In the genomic region with DNA sequence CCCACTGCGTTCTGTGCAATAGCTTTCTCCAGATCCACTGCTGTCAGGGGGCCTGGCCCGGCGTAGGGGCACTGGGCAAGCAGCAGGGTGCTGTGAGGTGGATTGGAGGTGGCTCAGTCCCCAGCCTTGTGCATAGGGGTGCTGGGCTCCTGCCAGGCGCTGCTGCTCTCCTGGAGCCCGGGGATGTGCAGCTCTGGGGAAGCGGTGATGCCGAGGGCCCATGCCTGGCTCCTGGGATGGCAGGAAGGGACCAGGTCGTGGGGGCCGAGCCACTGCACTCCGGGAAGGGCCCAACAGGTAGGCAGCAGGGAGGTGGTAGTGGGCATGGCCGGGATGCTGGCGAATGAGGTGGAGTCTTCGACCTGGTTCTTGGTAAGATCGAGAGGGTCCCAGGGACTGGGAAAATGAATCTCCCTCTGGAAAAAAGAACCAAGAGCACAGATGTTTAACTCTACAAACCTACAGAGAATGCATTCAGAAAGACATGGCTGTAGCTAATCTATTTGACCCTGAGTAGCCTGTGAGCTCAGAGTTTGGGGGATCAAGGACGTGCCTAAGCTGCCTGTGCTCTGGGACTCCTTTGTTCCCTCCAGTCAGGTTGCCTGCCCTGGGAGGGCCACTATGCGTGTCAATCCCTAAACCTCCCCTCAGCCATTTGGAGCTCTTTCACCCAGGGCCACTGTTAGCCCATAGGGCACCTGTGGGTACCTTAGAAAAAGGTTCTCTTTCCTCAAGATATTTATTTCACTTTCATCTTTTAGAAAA, we compare ENCODE assay signal across 23 cellular contexts. TPM values are rescaled to one million over a fixed set of nuclear protein-coding genes. Genes with fewer than 3 reads are reported as not detected.
DNase-seq lines count a peak whose midpoint lies in the region; ATAC-seq and TF ChIP-seq lines count a peak whose summit lies in the region.
"Had no signal": no experiment of that assay in that cellular context is flagged by ENCODE, and none has a peak within 500 bp of the region (broad histone marks: within the 10 kb centered on the region; RNA-seq: fewer than 3 reads in every experiment).

No MANE protein-coding gene starts in this region.

- H2AK5ac ChIP-seq in neuronal stem cell (ENCODE audit: low read depth, low read length), result peak overlapping the region; percentile 72

- ATAC-seq in stimulated activated naive CD8-positive, alpha-beta T cell treated with anti-CD3 and anti-CD28 coated beads, Interleukin-15, amount 100 ng/mL, for 72 hours, result peak; percentile 21
- no peak for ATAC-seq in stimulated activated naive CD8-positive, alpha-beta T cell treated with anti-CD3 and anti-CD28 coated beads, Interleukin-15, Interleukin-2, amounts not matched to agents 100 U/mL and 50 U/mL, for 24 hours
- peak; percentile 46 for ATAC-seq in GM23338
- 0 out of 2 replicates have a peak, but pooled peaks have one; percentile 30 for ATAC-seq in WTC11
- ATAC-seq in HG02759 (IDR thresholded peaks at IDR 0.05; ENCODE audit: unreplicated experiment), result no peak
- ATAC-seq: CD8-positive, alpha-beta T cell; GM12878; HCT116 had no signal

- CTCF ChIA-PET in WTC11 (lab: Charles Lee), result interaction anchor here (1.2 to 2.4 kb wide), 3 partner anchors 41 to 74 kb away, joined by 3 to 13 read pairs (median 4); partner anchors contain the start of gene RNF43

- H3K27ac Mint-ChIP-seq in stimulated activated naive CD8-positive, alpha-beta T cell treated with anti-CD3 and anti-CD28 coated beads, Interleukin-15, amount 100 ng/mL, for 72 hours, result peak overlapping the region in 1 of 2 donors; percentile 92
- no peak overlapping the region for H3K27ac Mint-ChIP-seq in GM23338
- H3K27ac Mint-ChIP-seq in WTC11, result no peak overlapping the region
- H3K27ac Mint-ChIP-seq: B cell; CD8-positive, alpha-beta T cell; H9 had no signal

- H3K27me3 ChIP-seq in GM23338 (ENCODE audit: insufficient read depth) (no peaks in the 10 kb centered on the region), neuronal stem cell (ENCODE audit: control insufficient read depth in 3 of 3, insufficient read depth in 3 of 3, low read depth in 1 of 3, low read length in 3 of 3) (no peaks in the 10 kb centered on the region)
- H3K27me3 ChIP-seq: BLaER1 had no signal

- no peaks in the 10 kb centered on the region for H3K79me2 ChIP-seq in GM23338 (replicated peaks; ENCODE audit: insufficient read depth)

- no peaks in the 10 kb centered on the region for H3K9me2 ChIP-seq in GM23338 (ENCODE audit: insufficient read depth)

- no peaks in the 10 kb centered on the region for H3K36me3 Mint-ChIP-seq in GM23338 (ENCODE audit: low read depth)
- H3K36me3 Mint-ChIP-seq in WTC11, result no peaks in the 10 kb centered on the region

- H3F3A ChIP-seq in GM23338 (replicated peaks; ENCODE audit: low read depth), result no peaks in the 10 kb centered on the region

- no peaks in the 10 kb centered on the region for H3K27me3 Mint-ChIP-seq in stimulated activated naive CD8-positive, alpha-beta T cell treated with anti-CD3 and anti-CD28 coated beads, Interleukin-15, amount 100 ng/mL, for 72 hours
- H3K27me3 Mint-ChIP-seq in GM23338 (ENCODE audit: insufficient read depth, low read depth, poor library complexity), result peaks cover 13% of the 10 kb centered on the region
- H3K27me3 Mint-ChIP-seq in WTC11 (ENCODE audit: low read depth), result 0 out of 2 replicates have a peak, but pooled peaks cover 3% of the 10 kb centered on the region
- H3K27me3 Mint-ChIP-seq: B cell; CD4-positive, CD25-positive, alpha-beta regulatory T cell had no signal

- H3K4me3 ChIP-seq in GM23338 (no peak overlapping the region), neuronal stem cell (ENCODE audit: low read length in 2 of 2) (no peak overlapping the region)
- H3K4me3 ChIP-seq: A549, BLaER1, GM12878 had no signal

- H3K4me2 ChIP-seq in GM23338 (no peak overlapping the region), neuronal stem cell (ENCODE audit: insufficient read depth, low read length, poor library complexity, severe bottlenecking) (no peak overlapping the region)
- H3K4me2 ChIP-seq: A549, BLaER1 had no signal

- H3K9me3 ChIP-seq in neuronal stem cell (replicated peaks in 1 of 2; ENCODE audit: control insufficient read depth in 2 of 2, insufficient read depth in 1 of 2, low read depth in 1 of 2, low read length in 2 of 2), result no peaks in the 10 kb centered on the region
- H3K9me3 ChIP-seq: A549, BLaER1, Caco-2 had no signal

- no peaks in the 10 kb centered on the region for H3K9me3 Mint-ChIP-seq in stimulated activated naive CD8-positive, alpha-beta T cell treated with anti-CD3 and anti-CD28 coated beads, Interleukin-15, amount 100 ng/mL, for 72 hours
- H3K9me3 Mint-ChIP-seq in GM23338 (no peaks in the 10 kb centered on the region; the same call in 2 of the 3 replicates), WTC11 (no peaks in the 10 kb centered on the region)
- H3K9me3 Mint-ChIP-seq: CD4-positive, CD25-positive, alpha-beta regulatory T cell; CD8-positive, alpha-beta T cell; H9 had no signal

- H3K36me3 ChIP-seq in GM23338 (ENCODE audit: insufficient read depth), result no peaks in the 10 kb centered on the region
- H3K36me3 ChIP-seq in neuronal stem cell (replicated peaks in 1 of 2; ENCODE audit: control insufficient read depth in 2 of 2, insufficient read depth in 2 of 2, low read length in 2 of 2), result no peaks in the 10 kb centered on the region

- H3K4me1 Mint-ChIP-seq in stimulated activated naive CD8-positive, alpha-beta T cell treated with anti-CD3 and anti-CD28 coated beads, Interleukin-15, amount 100 ng/mL, for 72 hours, result peaks cover 14% of the 10 kb centered on the region
- H3K4me1 Mint-ChIP-seq in GM23338 (peaks cover 6% of the 10 kb centered on the region), WTC11 (peaks cover 11% of the 10 kb centered on the region)

- TF ChIP-seq CTCF in GM23338 (conservative IDR thresholded peaks at IDR 0.05; ENCODE audit: low read depth in 2 of 2) (no peak), WTC11 (IDR thresholded peaks at IDR 0.05) (no peak)

- H3K27ac ChIP-seq in GM23338 (ENCODE audit: low read depth), result no peak overlapping the region
- no peak overlapping the region for H3K27ac ChIP-seq in neuronal stem cell (replicated peaks; ENCODE audit: low read length)
- H3K27ac ChIP-seq: A549, BLaER1, C4-2B had no signal

- peak overlapping the region; percentile 62 for H3K18ac ChIP-seq in neuronal stem cell (ENCODE audit: low read length)

- H4K20me1 ChIP-seq in GM23338 (replicated peaks; ENCODE audit: insufficient read depth), result no peaks in the 10 kb centered on the region
- H4K20me1 ChIP-seq: BLaER1 had no signal

- H3K9ac ChIP-seq in neuronal stem cell (ENCODE audit: low read depth, low read length, poor library complexity), result peak overlapping the region; percentile 47
- H3K9ac ChIP-seq: BLaER1 had no signal

- no CpG with 5 or more reads among the region's 16 CpGs for WGBS in neuronal stem cell (ENCODE audit: extremely low coverage in 2 of 2, insufficient read length in 2 of 2, insufficient replicate concordance in 1 of 2), 2 donors

- POLR2A ChIA-PET in WTC11 (lab: Charles Lee), result no interaction called here

- no peak overlapping the region for H2BK120ac ChIP-seq in neuronal stem cell (ENCODE audit: low read depth, low read length)

- H3K4me1 ChIP-seq in GM23338 (ENCODE audit: insufficient read depth) (peaks cover under 1% of the 10 kb centered on the region; the same call in 1 of the 2 replicates), neuronal stem cell (ENCODE audit: control insufficient read depth in 2 of 2, insufficient read depth in 1 of 2, low read depth in 1 of 2, low read length in 2 of 2) (peaks cover 2% of the 10 kb centered on the region in 2 donors)

- no peaks in the 10 kb centered on the region for H3K79me1 ChIP-seq in neuronal stem cell (ENCODE audit: low read depth, low read length)

- no peak overlapping the region for H2BK12ac ChIP-seq in neuronal stem cell (ENCODE audit: low read length)

- no peak overlapping the region for H2AFZ ChIP-seq in GM23338
- H2AFZ ChIP-seq in neuronal stem cell (ENCODE audit: low read length), result no peak overlapping the region

- no peak overlapping the region for H3K4ac ChIP-seq in neuronal stem cell (ENCODE audit: low read length)

- no peak overlapping the region for H3K23ac ChIP-seq in neuronal stem cell (ENCODE audit: low read depth, low read length, poor library complexity)

- H2BK15ac ChIP-seq in neuronal stem cell (ENCODE audit: low read length), result peak overlapping the region; percentile 35

- H3K14ac ChIP-seq in neuronal stem cell (ENCODE audit: low read length), result peak overlapping the region; percentile 14

- no peak overlapping the region for H3K4me3 Mint-ChIP-seq in stimulated activated naive CD8-positive, alpha-beta T cell treated with anti-CD3 and anti-CD28 coated beads, Interleukin-15, amount 100 ng/mL, for 72 hours
- H3K4me3 Mint-ChIP-seq in GM23338 (no peak overlapping the region), WTC11 (no peak overlapping the region)
- H3K4me3 Mint-ChIP-seq: B cell; CD4-positive, CD25-positive, alpha-beta regulatory T cell; CD8-positive, alpha-beta T cell; H9 had no signal

- no peak for DNase-seq in stimulated activated naive CD8-positive, alpha-beta T cell treated with anti-CD3 and anti-CD28 coated beads, Interleukin-15, amount 100 ng/mL, for 72 hours
- no peak for DNase-seq in stimulated activated naive CD8-positive, alpha-beta T cell treated with anti-CD3 and anti-CD28 coated beads, Interleukin-15, Interleukin-2, amounts not matched to agents 100 U/mL and 50 U/mL, for 24 hours
- DNase-seq in GM23338 (ENCODE audit: low spot score), result no peak
- no peak for DNase-seq in WTC11 (ENCODE audit: low spot score)
- DNase-seq in neuronal stem cell (ENCODE audit: low spot score), result no peak
- DNase-seq in NCI-H2227 treated with DMSO at 0.1 percent for 48 hours (lab: John Stamatoyannopoulos, UW), result no peak
- DNase-seq in T-helper 9 cell, result no peak
- DNase-seq: 8988T; Caco-2; CD4-positive, CD25-positive, alpha-beta regulatory T cell; CD8-positive, alpha-beta T cell; DMS 273 treated with DMSO at 0.1 percent for 48 hours; DMS79; EL; GDM1; H9 had no signal

- H4K91ac ChIP-seq in neuronal stem cell (ENCODE audit: low read depth, low read length, poor library complexity), result no peak overlapping the region

- no peak overlapping the region for H2BK5ac ChIP-seq in neuronal stem cell (ENCODE audit: low read length)

- peak overlapping the region; percentile 99 for H4K8ac ChIP-seq in neuronal stem cell (ENCODE audit: low read depth, low read length)

RNA-seq across cellular contexts. Expression of gene SUPT4H1, which starts 6.6 kb away (rescaled TPM):
- 82.2 and 87.0 TPM in 2 replicates for total RNA-seq in GM23338 (2014; rRNA removed; shearing (Covaris generic))
- polyA plus RNA-seq in GM23338 (2016; fragmentation: Nextera tagmentation; extraction: Ambion mirVana), result 73.9 and 83.7 TPM in 2 replicates
- 85.5 to 91.1 TPM (median 89.3 TPM) in 3 replicates for total RNA-seq in WTC11 (2021)
- polyA plus RNA-seq in neuronal stem cell (2013, experiment 1 of 2), result 75.6 TPM
- 76.4 TPM for polyA plus RNA-seq in neuronal stem cell (2013, experiment 2 of 2)

RNA-seq across cellular contexts. Expression of gene TSPOAP1, which starts 30.0 kb away (rescaled TPM):
- total RNA-seq in GM23338 (2014; rRNA removed; shearing (Covaris generic)), result 11.8 and 12.9 TPM in 2 replicates
- 6.3 and 7.3 TPM in 2 replicates for polyA plus RNA-seq in GM23338 (2016; fragmentation: Nextera tagmentation; extraction: Ambion mirVana)
- total RNA-seq in WTC11 (2021), result 10.9 to 19.0 TPM (median 16.4 TPM) in 3 replicates
- polyA plus RNA-seq in neuronal stem cell (2013, experiment 1 of 2), result 26.2 TPM
- 25.2 TPM for polyA plus RNA-seq in neuronal stem cell (2013, experiment 2 of 2)
- polyA plus RNA-seq: A549 had no signal

RNA-seq across cellular contexts. Expression of gene RNF43, which starts 58.7 kb away (rescaled TPM):
- total RNA-seq in GM23338 (2014; rRNA removed; shearing (Covaris generic)), result 0.62 and 2.2 TPM in 2 replicates
- 0.58 and 0.66 TPM in 2 replicates for polyA plus RNA-seq in GM23338 (2016; fragmentation: Nextera tagmentation; extraction: Ambion mirVana)
- total RNA-seq in WTC11 (2021), result 3.2 to 3.6 TPM (median 3.5 TPM) in 3 replicates
- 0.11 TPM for polyA plus RNA-seq in neuronal stem cell (2013, experiment 1 of 2)
- 0.18 TPM for polyA plus RNA-seq in neuronal stem cell (2013, experiment 2 of 2)

Comparison
In these comparisons a context has a peak if more than half of its experiments do, and no peak if none do; other contexts are left out.
1. ATAC-seq: peak in stimulated activated naive CD8-positive, alpha-beta T cell treated with anti-CD3 and anti-CD28 coated beads, Interleukin-15, amount 100 ng/mL, for 72 hours (single experiment), GM23338 (single experiment) and WTC11 (single experiment); none in stimulated activated naive CD8-positive, alpha-beta T cell treated with anti-CD3 and anti-CD28 coated beads, Interleukin-15, Interleukin-2, amounts not matched to agents 100 U/mL and 50 U/mL, for 24 hours (single experiment) and HG02759 (single experiment).